In the genomic region with DNA sequence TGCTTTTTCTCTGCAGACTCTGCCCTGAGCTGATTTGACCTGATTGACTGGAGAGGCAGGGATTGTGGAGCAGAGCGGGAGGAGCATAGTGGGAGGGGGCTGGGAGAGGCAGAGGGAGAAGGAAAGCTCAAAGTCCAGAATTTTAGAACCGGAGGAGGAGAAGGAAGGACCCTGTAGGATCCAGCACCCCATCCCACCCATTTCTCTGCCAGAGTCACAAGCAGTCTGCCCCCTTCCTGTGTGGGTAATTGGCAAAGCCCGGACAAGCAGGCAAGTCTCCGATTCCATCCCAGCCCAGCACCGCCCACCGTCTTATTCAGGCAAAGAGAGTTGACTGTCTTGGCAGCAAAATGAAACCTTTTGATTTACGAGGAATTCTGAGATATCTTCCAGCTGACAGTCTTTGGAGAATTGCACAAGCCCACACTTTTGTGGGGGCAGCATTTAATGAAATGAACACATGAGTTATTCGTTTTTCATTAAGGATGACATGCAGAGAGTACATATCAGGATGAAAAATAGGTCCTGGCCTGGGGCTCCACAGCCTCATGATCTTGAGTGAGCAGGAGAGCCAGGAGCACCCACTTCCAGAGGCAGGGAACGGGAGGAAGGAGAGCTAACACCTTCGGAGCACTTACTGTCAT, we compare ENCODE assay signal across 10 cellular contexts.
DNase-seq lines count a peak whose midpoint lies in the region; ATAC-seq, FAIRE-seq and TF ChIP-seq lines count a peak whose summit lies in the region.
"Had no signal": no experiment of that assay in that cellular context is flagged by ENCODE, and none has a peak within 500 bp of the region (broad histone marks: within the 10 kb centered on the region; RNA-seq: fewer than 3 reads in every experiment).

No MANE protein-coding gene starts in this region.

- H2AFZ ChIP-seq in H1 (ENCODE audit: low read length) = peak overlapping the region; percentile 48; the same call in 1 of the 2 replicates

- H3K56ac ChIP-seq in H1 (replicated peaks; ENCODE audit: insufficient read length, low read depth, low read length) = no peak overlapping the region

- WGBS in H1 (ENCODE audit: extremely low coverage in 1 of 2, insufficient coverage in 1 of 2, insufficient read length in 1 of 2, insufficient replicate concordance in 2 of 2, low coverage in 1 of 2, low lambda C conversion rate in 2 of 2, missing lambda C conversion rate in 1 of 2), 2 experiments = 89% methylated on average over 10 of the region's 10 CpGs; no CpG with 5 or more reads in 1 of the 2 experiments
- WGBS in upper lobe of left lung, 2 donors = 68 to 69% methylated on average over 9 to 10 of the region's 10 CpGs

- H3K4me3 ChIP-seq in H1 (ENCODE audit: extremely low read depth in 1 of 4, insufficient read depth in 2 of 4, low read depth in 3 of 4, low read length in 4 of 4) = no peak overlapping the region
- no peak overlapping the region for H3K4me3 ChIP-seq in upper lobe of left lung

- H4K8ac ChIP-seq in H1 (ENCODE audit: extremely low read depth, insufficient read depth, low read length) = no peak overlapping the region

- TF ChIP-seq EP300 in H1 (IDR thresholded peaks at IDR 0.05; ENCODE audit: borderline replicate concordance in 1 of 2, low read depth in 2 of 2, low read length in 2 of 2) (no peak), upper lobe of left lung (IDR thresholded peaks at IDR 0.05) (peak in 1 of 4 donors; percentile 37)

- H3K23ac ChIP-seq in H1 (ENCODE audit: insufficient read length) = no peak overlapping the region

- ATAC-seq in upper lobe of left lung (ENCODE audit: low FRiP score in 2 of 2) = peak; percentile 42 to 73
- ATAC-seq in HG03139 (IDR thresholded peaks at IDR 0.05; ENCODE audit: unreplicated experiment) = no peak
- ATAC-seq: activated T-helper 17 cell treated with anti-CD3 and anti-CD28 coated beads, Interleukin-2, amount 50 U/mL, for 72 hours; Panc1 had no signal

- no peak for TF ChIP-seq CTCF in H1 (IDR thresholded peaks at IDR 0.05; ENCODE audit: control extremely low read depth in 1 of 3, insufficient read depth in 1 of 3, low read depth in 1 of 3, low read length in 3 of 3)
- no peak for TF ChIP-seq CTCF in upper lobe of left lung (IDR thresholded peaks at IDR 0.05)

- no peaks in the 10 kb centered on the region for H3K27me3 ChIP-seq in H1 (replicated peaks in 1 of 4; ENCODE audit: control insufficient read depth in 3 of 4, extremely low read depth in 1 of 4, insufficient read depth in 3 of 4, low read length in 3 of 4)
- no peaks in the 10 kb centered on the region for H3K27me3 ChIP-seq in upper lobe of left lung

- no peaks in the 10 kb centered on the region for H4K20me1 ChIP-seq in H1 (replicated peaks in 1 of 2; ENCODE audit: control insufficient read depth in 1 of 2, insufficient read depth in 2 of 2, low read length in 2 of 2)

- no peaks in the 10 kb centered on the region for H3K23me2 ChIP-seq in H1 (ENCODE audit: low read depth, low read length)

- no peak for TF ChIP-seq RAD21 in H1 (IDR thresholded peaks at IDR 0.05 in 1 of 2, conservative IDR thresholded peaks at IDR 0.05 in 1 of 2; ENCODE audit: low read depth in 2 of 2, low read length in 2 of 2)

- FAIRE-seq in H1 (lab: Jason Lieb, UNC) = no peak

- H2BK15ac ChIP-seq in H1 (ENCODE audit: low read length) = no peak overlapping the region

- CTCF ChIA-PET in H1 (lab: Charles Lee; ENCODE audit: partially characterized antibody) = interaction anchor here (0.7 to 1.7 kb wide), 8 partner anchors 16 to 162 kb away, joined by 3 to 5 read pairs (median 3); no protein-coding TSS in a partner anchor

- no peaks in the 10 kb centered on the region for H3K9me3 ChIP-seq in H1 (ENCODE audit: insufficient read depth in 2 of 2, low read depth in 1 of 2, low read length in 1 of 2)
- no peaks in the 10 kb centered on the region for H3K9me3 ChIP-seq in upper lobe of left lung

- H4K91ac ChIP-seq in H1 (replicated peaks; ENCODE audit: insufficient read length, low read length) = no peak overlapping the region

- POLR2A ChIA-PET in H1 (lab: Charles Lee; ENCODE audit: partially characterized antibody) = interaction anchor here (0.7 kb wide), 1 partner anchor 12 kb away, joined by 3 read pairs; no protein-coding TSS in a partner anchor

- H3K4me1 ChIP-seq in H1 (replicated peaks in 1 of 4; ENCODE audit: control insufficient read depth in 3 of 4, insufficient read depth in 4 of 4, low read length in 3 of 4) (no peaks in the 10 kb centered on the region; a peak in 1 of 7 replicates), upper lobe of left lung (peaks cover 25 to 37% (median 31%) of the 10 kb centered on the region in 4 donors)

- no peak overlapping the region for H3K4me2 ChIP-seq in H1 (ENCODE audit: insufficient read depth in 1 of 2, low read depth in 2 of 2, low read length in 2 of 2)

- H4K5ac ChIP-seq in H1 (ENCODE audit: insufficient read length, low read depth, low read length) = no peak overlapping the region

- H3K36me3 ChIP-seq in H1 (ENCODE audit: control insufficient read depth in 2 of 4, insufficient read depth in 4 of 4, low read length in 3 of 4) (no peaks in the 10 kb centered on the region), upper lobe of left lung (no peaks in the 10 kb centered on the region)

- H3K18ac ChIP-seq in H1 (ENCODE audit: extremely low read depth, low read length) = no peak overlapping the region

- H2BK20ac ChIP-seq in H1 (ENCODE audit: low read length) = no peak overlapping the region

- H3K79me1 ChIP-seq in H1 (ENCODE audit: low read depth, low read length) = no peaks in the 10 kb centered on the region

- no peak overlapping the region for H2BK120ac ChIP-seq in H1 (replicated peaks; ENCODE audit: low read depth, low read length)

- no peak overlapping the region for H3K9ac ChIP-seq in H1 (replicated peaks in 1 of 4; ENCODE audit: extremely low read depth in 1 of 4, low read depth in 3 of 4, low read length in 3 of 4)

- DNase-seq in NCI-H2227 (lab: John Stamatoyannopoulos, UW; ENCODE audit: unreplicated experiment) = peak; percentile 71
- no peak for DNase-seq in H1 (ENCODE audit: low read depth in 1 of 2, low spot score in 2 of 2)
- peak; percentile 91 for DNase-seq in mesenteric fat pad (ENCODE audit: low spot score)
- DNase-seq in upper lobe of left lung = no peak
- no peak for DNase-seq in KG1 (lab: John Stamatoyannopoulos, UW)
- no peak for DNase-seq in COR-L47 (lab: John Stamatoyannopoulos, UW)
- no peak for DNase-seq in pons (ENCODE audit: low spot score)

- no peak overlapping the region for H3K14ac ChIP-seq in H1 (ENCODE audit: insufficient read length)

- no peak overlapping the region for H2BK12ac ChIP-seq in H1 (ENCODE audit: low read depth, low read length)

- no peaks in the 10 kb centered on the region for H3K79me2 ChIP-seq in H1 (ENCODE audit: control insufficient read depth in 1 of 2, insufficient read depth in 2 of 2, low read length in 2 of 2)

- no peak for TF ChIP-seq POLR2A in H1 (IDR thresholded peaks at IDR 0.05; ENCODE audit: control extremely low read depth in 1 of 2, low read depth in 2 of 2, low read length in 2 of 2)
- TF ChIP-seq POLR2A in upper lobe of left lung (IDR thresholded peaks at IDR 0.05) = no peak

- H2AK5ac ChIP-seq in H1 (ENCODE audit: low read depth, low read length) = no peak overlapping the region

- H2BK5ac ChIP-seq in H1 (ENCODE audit: low read depth, low read length) = no peak overlapping the region

- H3K4ac ChIP-seq in H1 (replicated peaks; ENCODE audit: insufficient read length, low read depth, low read length) = no peak overlapping the region

- H3K27ac ChIP-seq in H1 (ENCODE audit: low read depth, low read length) (no peak overlapping the region), upper lobe of left lung (peak overlapping the region; percentile 12 to 73 (median 50))

TF ChIP-seq in H1, 55 proteins besides CTCF, POLR2A, EP300 and RAD21:
- no peak for TF ChIP-seq GTF2F1 (IDR thresholded peaks at IDR 0.05; ENCODE audit: borderline replicate concordance, low read depth, low read length)
- TF ChIP-seq SRF (IDR thresholded peaks at IDR 0.05; ENCODE audit: low read depth, low read length) = no peak
- TF ChIP-seq NRF1 (IDR thresholded peaks at IDR 0.05; ENCODE audit: low read depth, low read length) = no peak
- TF ChIP-seq, protein P1, sequence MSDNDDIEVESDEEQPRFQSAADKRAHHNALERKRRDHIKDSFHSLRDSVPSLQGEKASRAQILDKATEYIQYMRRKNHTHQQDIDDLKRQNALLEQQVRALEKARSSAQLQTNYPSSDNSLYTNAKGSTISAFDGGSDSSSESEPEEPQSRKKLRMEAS (IDR thresholded peaks at IDR 0.05) = no peak
- no peak for TF ChIP-seq TCF12 (IDR thresholded peaks at IDR 0.05; ENCODE audit: low read depth, low read length)
- TF ChIP-seq JUN (IDR thresholded peaks at IDR 0.05; ENCODE audit: low read depth, low read length) = no peak
TF ChIP-seq in H1: peak in this region for 0.

Comparison
In these comparisons a context has a peak if more than half of its experiments do, and no peak if none do; other contexts are left out.
1. DNase-seq: peak in NCI-H2227 (single experiment) and mesenteric fat pad (single experiment); none in H1 (0 of 2), upper lobe of left lung (0 of 2), KG1 (single experiment), COR-L47 (single experiment) and pons (single experiment).